12 cellular contexts compared by ENCODE assay signal in the genomic region with DNA sequence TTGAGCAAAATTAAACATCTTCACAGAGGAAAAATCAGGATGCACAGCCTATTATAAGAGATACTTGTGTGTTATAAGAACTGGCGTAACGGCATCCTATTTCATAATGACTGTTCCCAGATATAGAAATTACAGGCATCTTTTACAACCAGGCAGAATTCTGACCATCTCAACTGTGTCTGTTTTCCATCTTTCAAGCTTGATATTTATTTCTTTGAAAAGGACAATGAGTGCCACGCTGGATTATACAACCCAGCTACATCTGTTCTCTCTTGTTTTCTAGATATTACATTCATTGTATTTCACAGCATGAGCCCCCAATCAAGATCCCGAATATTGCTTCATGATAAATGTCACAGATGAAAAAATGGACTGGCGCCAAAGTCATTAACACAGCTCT.
"Had no signal": no experiment of that assay in that cellular context is flagged by ENCODE, and none has a peak within 500 bp of the region (broad histone marks: within the 10 kb centered on the region; RNA-seq: fewer than 3 reads in every experiment).

No MANE protein-coding gene starts in this region.

- H3K27ac ChIP-seq: body of pancreas, gastroesophageal sphincter, ovary had no signal

- H3K27me3 ChIP-seq: body of pancreas, gastroesophageal sphincter, ovary had no signal

- H3K4me1 ChIP-seq: body of pancreas, gastroesophageal sphincter had no signal

- H3K4me3 ChIP-seq: body of pancreas, gastroesophageal sphincter, ovary had no signal

- DNase-seq: activated CD4-positive, alpha-beta T cell treated with anti-CD3 and anti-CD28 coated beads, Interleukin-2, amount 50 U/mL, for 1 hour; activated CD8-positive, alpha-beta memory T cell treated with anti-CD3 and anti-CD28 coated beads for 24 hours; activated naive CD8-positive, alpha-beta T cell treated with anti-CD3 and anti-CD28 coated beads for 36 hours; amygdala; body of pancreas; caudate nucleus; erythroblast; midbrain; ovary had no signal

- H3K36me3 ChIP-seq: gastroesophageal sphincter, ovary had no signal

- FAIRE-seq: colon, keratinocyte had no signal
